ENCODE assay signal across 12 cellular contexts in genomic region chr3:106130384-106131084, GRCh38.
DNase-seq lines count a peak whose midpoint lies in the region; ATAC-seq, FAIRE-seq and TF ChIP-seq lines count a peak whose summit lies in the region.
"Had no signal": no experiment of that assay in that cellular context is flagged by ENCODE, and none has a peak within 500 bp of the region (broad histone marks: within the 10 kb centered on the region; RNA-seq: fewer than 3 reads in every experiment).

No MANE protein-coding gene starts in this region.

- peaks cover 5% of the 10 kb centered on the region for H3K36me3 Mint-ChIP-seq in T-helper 2 cell treated with Interferon-gamma antibody and Interleukin-4, amounts not matched to agents 5 μg/mL and 100 μg/mL, for 36 hours (ENCODE audit: low read depth)

- H3K27ac Mint-ChIP-seq in T-helper 2 cell treated with Interferon-gamma antibody and Interleukin-4, amounts not matched to agents 5 μg/mL and 100 μg/mL, for 36 hours, result no peak overlapping the region

- H3K4me1 ChIP-seq in SJSA1 (replicated peaks) (peaks cover 15% of the 10 kb centered on the region), pancreas (no peaks in the 10 kb centered on the region)

- H3K27me3 ChIP-seq in SJSA1 (replicated peaks), result no peaks in the 10 kb centered on the region
- no peaks in the 10 kb centered on the region for H3K27me3 ChIP-seq in pancreas

- DNase-seq in T-helper 2 cell treated with Interferon-gamma antibody and Interleukin-4, amounts not matched to agents 5 μg/mL and 100 μg/mL, for 36 hours (ENCODE audit: low spot score), result no peak
- DNase-seq in T-helper 2 cell, result no peak
- peak in 1 of 2 experiments; percentile 32 for DNase-seq in SJSA1 (ENCODE audit: low read depth in 1 of 2, low spot score in 2 of 2)
- peak; percentile 81 for DNase-seq in fibroblast of mammary gland (ENCODE audit: low read depth)
- DNase-seq in pancreas, result no peak
- DNase-seq in NCI-H524 (lab: John Stamatoyannopoulos, UW), result no peak
- DNase-seq in NCI-H446 (lab: John Stamatoyannopoulos, UW), result no peak
- DNase-seq in NK-92 treated with Interleukin-12 subunit alpha and Interleukin-12 subunit beta, amount 100 ng/mL, for 24 hours (lab: John Stamatoyannopoulos, UW), result no peak
- DNase-seq: activated effector memory CD4-positive, alpha-beta T cell treated with anti-CD3 and anti-CD28 coated beads, Interleukin-2, amount 50 U/mL, for 16 hours; KG1 had no signal

- WGBS in pancreas, 2 donors, result 30 to 65% methylated on average over 1 of the region's 1 CpG

- H3K27ac ChIP-seq in SJSA1 (0 out of 2 replicates have a peak overlapping the region, but pooled peaks have one; percentile 0), pancreas (no peak overlapping the region)
- H3K27ac ChIP-seq: 22Rv1 had no signal

- TF ChIP-seq CTCF in fibroblast of mammary gland (conservative IDR thresholded peaks at IDR 0.05; ENCODE audit: control insufficient read depth, insufficient read depth, low read depth, low read length), result no peak
- TF ChIP-seq CTCF in pancreas (IDR thresholded peaks at IDR 0.05), result no peak

- peaks cover 16% of the 10 kb centered on the region for H3K9me3 Mint-ChIP-seq in T-helper 2 cell treated with Interferon-gamma antibody and Interleukin-4, amounts not matched to agents 5 μg/mL and 100 μg/mL, for 36 hours

- no peaks in the 10 kb centered on the region for H3K9me3 ChIP-seq in SJSA1 (replicated peaks)
- H3K9me3 ChIP-seq in pancreas, result no peaks in the 10 kb centered on the region

- H3K4me1 Mint-ChIP-seq in T-helper 2 cell treated with Interferon-gamma antibody and Interleukin-4, amounts not matched to agents 5 μg/mL and 100 μg/mL, for 36 hours (ENCODE audit: low read depth), result peaks cover 7% of the 10 kb centered on the region

- intact Hi-C loops in pancreas (cut with DNase I), result no loop called here

- H3K4me3 Mint-ChIP-seq in T-helper 2 cell treated with Interferon-gamma antibody and Interleukin-4, amounts not matched to agents 5 μg/mL and 100 μg/mL, for 36 hours, result peak overlapping the region; percentile 17

- H3K4me3 ChIP-seq in SJSA1 (no peak overlapping the region), fibroblast of mammary gland (ENCODE audit: control insufficient read depth, low read depth, low read length) (no peak overlapping the region), pancreas (no peak overlapping the region)

- ATAC-seq in pancreas, result peak in 1 of 4 donors; percentile 52

- no peaks in the 10 kb centered on the region for H3K36me3 ChIP-seq in SJSA1
- H3K36me3 ChIP-seq in pancreas, result no peaks in the 10 kb centered on the region

- FAIRE-seq in pancreas (lab: Jason Lieb, UNC), result peak; percentile 60
- FAIRE-seq: islet of Langerhans had no signal

- H3K27me3 Mint-ChIP-seq in T-helper 2 cell treated with Interferon-gamma antibody and Interleukin-4, amounts not matched to agents 5 μg/mL and 100 μg/mL, for 36 hours (ENCODE audit: low read depth), result no peaks in the 10 kb centered on the region
